8 cellular contexts compared by ENCODE assay signal in genomic region chr2:40760071-40760666, GRCh38.
A peak's percentile ranks its signal among the peaks of the same experiment; 100 is the strongest.
DNase-seq lines count a peak whose midpoint lies in the region; ATAC-seq, FAIRE-seq and TF ChIP-seq lines count a peak whose summit lies in the region.

No MANE protein-coding gene starts in this region.

- no peak for TF ChIP-seq POLR2A in esophagus squamous epithelium (IDR thresholded peaks at IDR 0.05)

- ATAC-seq in GM18498 (IDR thresholded peaks at IDR 0.05; ENCODE audit: unreplicated experiment): peak; percentile 53
- ATAC-seq in pancreas: peak in 3 of 4 donors; percentile 68 to 75 (median 73)
- no peak for ATAC-seq in HG02588 (IDR thresholded peaks at IDR 0.05; ENCODE audit: unreplicated experiment)

- DNase-seq in AG20443 (ENCODE audit: low spot score) (peak; percentile 70), HTR-8/SVneo (ENCODE audit: insufficient read length, low spot score) (peak; percentile 34), RKO (ENCODE audit: low spot score) (peak; percentile 67), esophagus squamous epithelium (lab: John Stamatoyannopoulos, UW) (no peak), pancreas (peak in 1 of 6 donors; percentile 17)
- DNase-seq in activated CD8-positive, alpha-beta memory T cell treated with anti-CD3 and anti-CD28 coated beads, Interleukin-2, amount 50 U/mL, for 4 hours: no peak

- H3K9me3 ChIP-seq in esophagus squamous epithelium (no peaks in the 10 kb centered on the region), pancreas (no peaks in the 10 kb centered on the region)

- intact Hi-C loops in esophagus squamous epithelium (cut with DNase I) (no loop called here), pancreas (cut with DNase I) (no loop called here)

- H3K4me3 ChIP-seq in esophagus squamous epithelium (no peak overlapping the region), pancreas (no peak overlapping the region)

- H3K27me3 ChIP-seq in esophagus squamous epithelium (no peaks in the 10 kb centered on the region), pancreas (no peaks in the 10 kb centered on the region)

- no peaks in the 10 kb centered on the region for H3K36me3 ChIP-seq in esophagus squamous epithelium
- no peaks in the 10 kb centered on the region for H3K36me3 ChIP-seq in pancreas

- 46 to 51% methylated on average over 5 of the region's 5 CpGs for WGBS in esophagus squamous epithelium, 2 donors
- 31 to 48% methylated on average over 5 of the region's 5 CpGs for WGBS in pancreas, 2 donors

- FAIRE-seq in HTR-8/SVneo (lab: Jason Lieb, UNC) (no peak), pancreas (lab: Jason Lieb, UNC) (no peak)

- no peak overlapping the region for H3K27ac ChIP-seq in esophagus squamous epithelium
- H3K27ac ChIP-seq in pancreas: no peak overlapping the region

- H3K4me1 ChIP-seq in esophagus squamous epithelium: peaks cover 0 to 11% (median 0%) of the 10 kb centered on the region in 3 donors
- H3K4me1 ChIP-seq in pancreas: no peaks in the 10 kb centered on the region

- TF ChIP-seq CTCF in esophagus squamous epithelium (IDR thresholded peaks at IDR 0.05): peak; percentile 32 to 85 (median 66)
- TF ChIP-seq CTCF in pancreas (IDR thresholded peaks at IDR 0.05): peak in 3 of 4 donors; percentile 9 to 36 (median 13)

Comparison
In these comparisons a context has a peak if more than half of its experiments do, and no peak if none do; other contexts are left out.
1. DNase-seq: peak in AG20443 (single experiment), HTR-8/SVneo (single experiment) and RKO (single experiment); none in esophagus squamous epithelium (single experiment) and activated CD8-positive, alpha-beta memory T cell treated with anti-CD3 and anti-CD28 coated beads, Interleukin-2, amount 50 U/mL, for 4 hours (single experiment).